8 cellular contexts compared by ENCODE assay signal in genomic region chrX:1462596-1463251, GRCh38. TPM values are rescaled to one million over a fixed set of nuclear protein-coding genes. Genes with fewer than 3 reads are reported as not detected.
DNase-seq lines count a peak whose midpoint lies in the region; ATAC-seq, FAIRE-seq and TF ChIP-seq lines count a peak whose summit lies in the region.

No MANE protein-coding gene starts in this region.

- POLR2A ChIA-PET in activated CD4-positive, alpha-beta memory T cell treated with anti-CD3 and anti-CD28 coated beads for 36 hours (lab: Charles Lee) = no interaction called here
- POLR2A ChIA-PET in endothelial cell of umbilical vein (lab: Charles Lee) = no interaction called here

- no peak for TF ChIP-seq CTCF in endothelial cell of umbilical vein (IDR thresholded peaks at IDR 0.05; ENCODE audit: extremely low read depth in 1 of 2, insufficient read depth in 1 of 2, low read depth in 1 of 2, low read length in 2 of 2)

- H3K9me1 ChIP-seq in endothelial cell of umbilical vein (replicated peaks; ENCODE audit: control insufficient read depth, extremely low read depth, insufficient read depth, low read length) = no peaks in the 10 kb centered on the region

- H3K27me3 Mint-ChIP-seq in activated CD4-positive, alpha-beta memory T cell treated with anti-CD3 and anti-CD28 coated beads for 36 hours = no peaks in the 10 kb centered on the region

- peak; percentile 81 for FAIRE-seq in endothelial cell of umbilical vein (lab: Jason Lieb, UNC)

- CTCF ChIA-PET in activated CD4-positive, alpha-beta memory T cell treated with anti-CD3 and anti-CD28 coated beads for 36 hours (lab: Charles Lee) = no interaction called here
- CTCF ChIA-PET in endothelial cell of umbilical vein (lab: Charles Lee) = no interaction called here

- no peaks in the 10 kb centered on the region for H3K36me3 ChIP-seq in endothelial cell of umbilical vein (ENCODE audit: control insufficient read depth in 2 of 2, extremely low read depth in 1 of 2, insufficient read depth in 2 of 2, low read length in 2 of 2)

- peak overlapping the region; percentile 96 for H3K27ac Mint-ChIP-seq in activated CD4-positive, alpha-beta memory T cell treated with anti-CD3 and anti-CD28 coated beads for 36 hours

- no peak overlapping the region for H3K9ac ChIP-seq in endothelial cell of umbilical vein (replicated peaks; ENCODE audit: extremely low read depth, insufficient read depth, low read length)

- H3K27ac ChIP-seq in endothelial cell of umbilical vein (ENCODE audit: insufficient read depth, low read depth, low read length) (peak overlapping the region; percentile 20), skin epidermis (peak overlapping the region in 11 of 21 experiments; percentile 30 to 87 (median 68))

- peaks cover 12% of the 10 kb centered on the region for H3K4me1 ChIP-seq in endothelial cell of umbilical vein (ENCODE audit: control insufficient read depth, extremely low read depth, insufficient read depth, low read length)

- no peak for ATAC-seq in GM18870 (IDR thresholded peaks at IDR 0.05; ENCODE audit: unreplicated experiment)
- no peak for ATAC-seq in GM18867 (IDR thresholded peaks at IDR 0.05; ENCODE audit: unreplicated experiment)
- no peak for ATAC-seq in HG03432 (IDR thresholded peaks at IDR 0.05; ENCODE audit: unreplicated experiment)

- peak overlapping the region; percentile 37 for H3K4me2 ChIP-seq in endothelial cell of umbilical vein (ENCODE audit: insufficient read depth, low read length)

- dilution Hi-C loops in endothelial cell of umbilical vein (cut with MboI; ENCODE audit: extremely low pct_ligation_motif_present, low sequenced_read_pairs) = no loop called here

- intact Hi-C loops in activated CD4-positive, alpha-beta memory T cell treated with anti-CD3 and anti-CD28 coated beads for 36 hours (cut with micrococcal nuclease) = loop anchor here (1.0 to 5.0 kb wide), 7 partner anchors 9 to 1250 kb away; partner anchors contain the start of gene P2RY8
- intact Hi-C loops in endothelial cell of umbilical vein (cut with micrococcal nuclease) = no loop called here

- no peak for TF ChIP-seq POLR2A in endothelial cell of umbilical vein (IDR thresholded peaks at IDR 0.05; ENCODE audit: low read depth, low read length)

- H2AFZ ChIP-seq in endothelial cell of umbilical vein (ENCODE audit: low read depth, low read length) = peak overlapping the region; percentile 66

- H3K4me3 ChIP-seq in endothelial cell of umbilical vein (replicated peaks in 1 of 3; ENCODE audit: insufficient read depth in 1 of 3, low read depth in 1 of 3, low read length in 3 of 3) (no peak overlapping the region), skin epidermis (no peak overlapping the region)

- no peaks in the 10 kb centered on the region for H3K79me2 ChIP-seq in endothelial cell of umbilical vein (ENCODE audit: control insufficient read depth, insufficient read depth, low read length)

- no peaks in the 10 kb centered on the region for H3K9me3 Mint-ChIP-seq in activated CD4-positive, alpha-beta memory T cell treated with anti-CD3 and anti-CD28 coated beads for 36 hours

- H3K4me1 Mint-ChIP-seq in activated CD4-positive, alpha-beta memory T cell treated with anti-CD3 and anti-CD28 coated beads for 36 hours (ENCODE audit: low read depth) = peaks cover 60% of the 10 kb centered on the region

- peaks cover 30% of the 10 kb centered on the region for H3K36me3 Mint-ChIP-seq in activated CD4-positive, alpha-beta memory T cell treated with anti-CD3 and anti-CD28 coated beads for 36 hours

- no peaks in the 10 kb centered on the region for H4K20me1 ChIP-seq in endothelial cell of umbilical vein (replicated peaks; ENCODE audit: control insufficient read depth, extremely low read depth, insufficient read depth, low read length)

- peaks cover 2 to 15% of the 10 kb centered on the region in 2 experiments for H3K27me3 ChIP-seq in endothelial cell of umbilical vein (ENCODE audit: control insufficient read depth in 2 of 2, insufficient read depth in 2 of 2, low read length in 2 of 2)

- DNase-seq in ELR (ENCODE audit: low read depth) = peak; percentile 46
- DNase-seq in activated CD4-positive, alpha-beta memory T cell treated with anti-CD3 and anti-CD28 coated beads for 36 hours = peak; percentile 89
- DNase-seq in endothelial cell of umbilical vein (ENCODE audit: low read depth, low spot score) = peak; percentile 85
- DNase-seq in NCI-H146 (lab: John Stamatoyannopoulos, UW) = no peak

- H3K9me3 ChIP-seq in endothelial cell of umbilical vein (replicated peaks; ENCODE audit: control insufficient read depth, insufficient read depth, low read length) = no peaks in the 10 kb centered on the region

- BruUV-seq in endothelial cell of umbilical vein (replicated peaks; lab: Mats Ljungman, UMichigan) = no TSS peak

- H3K4me3 Mint-ChIP-seq in activated CD4-positive, alpha-beta memory T cell treated with anti-CD3 and anti-CD28 coated beads for 36 hours = peak overlapping the region; percentile 61

TF ChIP-seq in endothelial cell of umbilical vein, 7 proteins besides CTCF, POLR2A, EP300 and RAD21:
- no peak for TF ChIP-seq EZH2 (IDR thresholded peaks at IDR 0.05; ENCODE audit: borderline replicate concordance, low read depth, low read length, severe bottlenecking)
- no peak for TF ChIP-seq POLR2AphosphoS5 (IDR thresholded peaks at IDR 0.05; ENCODE audit: insufficient read depth, low read depth, low read length)
- TF ChIP-seq, protein P1, sequence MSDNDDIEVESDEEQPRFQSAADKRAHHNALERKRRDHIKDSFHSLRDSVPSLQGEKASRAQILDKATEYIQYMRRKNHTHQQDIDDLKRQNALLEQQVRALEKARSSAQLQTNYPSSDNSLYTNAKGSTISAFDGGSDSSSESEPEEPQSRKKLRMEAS (IDR thresholded peaks at IDR 0.05; ENCODE audit: insufficient read depth, insufficient read length) = no peak
- no peak for TF ChIP-seq MYC (IDR thresholded peaks at IDR 0.05; ENCODE audit: low read depth, low read length)
- TF ChIP-seq GATA2 (IDR thresholded peaks at IDR 0.05; ENCODE audit: insufficient read depth, insufficient read length, low read depth, low read length) = no peak
- TF ChIP-seq JUN (IDR thresholded peaks at IDR 0.05; ENCODE audit: borderline replicate concordance, insufficient read depth, insufficient read length, low read depth) = peak; percentile 55
- TF ChIP-seq FOS (IDR thresholded peaks at IDR 0.05; ENCODE audit: borderline replicate concordance, insufficient read depth, low read length) = peak; percentile 81

RNA-seq across cellular contexts. Expression of gene ASMTL, which starts 10.0 kb away (rescaled TPM):
- total RNA-seq in activated CD4-positive, alpha-beta memory T cell treated with anti-CD3 and anti-CD28 coated beads for 36 hours = 10 to 100 TPM; 65.2 to 67.4 TPM
- total RNA-seq in endothelial cell of umbilical vein = 27.1 and 28.8 TPM in 2 replicates
- polyA plus RNA-seq in endothelial cell of umbilical vein = 29.9 and 33.1 TPM in 2 replicates
- polyA plus RNA-seq in endothelial cell of umbilical vein (2011; cell fraction: cytosol; rRNA removed) = 22.0 and 27.0 TPM in 2 replicates
- polyA plus RNA-seq in endothelial cell of umbilical vein (2011; cell fraction: nucleus; rRNA removed) = 22.1 and 24.7 TPM in 2 replicates
- polyA plus RNA-seq in endothelial cell of umbilical vein (2012) = 30.0 and 47.7 TPM in 2 replicates
- 21.4 and 21.7 TPM in 2 replicates for polyA minus RNA-seq in endothelial cell of umbilical vein
- 9.5 TPM for polyA minus RNA-seq in endothelial cell of umbilical vein (2011; cell fraction: cytosol; rRNA and poly(A)+ RNA removed)
- polyA minus RNA-seq in endothelial cell of umbilical vein (2011; cell fraction: nucleus; rRNA and poly(A)+ RNA removed) = 9.8 and 14.1 TPM in 2 replicates
